Comparison of ENCODE assay signal across 26 cellular contexts in genomic region chr5:115487168-115487567, GRCh38.
DNase-seq lines count a peak whose midpoint lies in the region; ATAC-seq and TF ChIP-seq lines count a peak whose summit lies in the region.
"Had no signal": no experiment of that assay in that cellular context is flagged by ENCODE, and none has a peak within 500 bp of the region (broad histone marks: within the 10 kb centered on the region; RNA-seq: fewer than 3 reads in every experiment).

No MANE protein-coding gene starts in this region.

- peak; percentile 12 for DNase-seq in CD1c-positive myeloid dendritic cell (ENCODE audit: extremely low spot score)
- DNase-seq in AG08395 (ENCODE audit: low spot score) = no peak
- no peak for DNase-seq in tibial artery
- DNase-seq: activated CD4-positive, CD25-positive, alpha-beta regulatory T cell treated with anti-CD3 and anti-CD28 coated beads, Interleukin-2, amount 50 U/mL, for 72 hours; activated CD8-positive, alpha-beta memory T cell treated with anti-CD3 and anti-CD28 coated beads, Interleukin-2, amount 50 U/mL, for 48 hours; activated effector memory CD4-positive, alpha-beta T cell treated with anti-CD3 and anti-CD28 coated beads, Interleukin-2, amount 50 U/mL, for 16 hours; colonic mucosa; DMS53; effector CD8-positive, alpha-beta T cell; kidney glomerular epithelial cell; lower lobe of right lung; NCI-H1092 treated with DMSO at 0.1 percent for 48 hours; NCI-H1694 treated with DMSO at 0.1 percent for 48 hours; NCI-H82; OCI-M1; pancreas; stimulated activated naive CD4-positive, alpha-beta T cell; upper lobe of left lung had no signal

- no peaks in the 10 kb centered on the region for H3K36me3 ChIP-seq in tibial artery
- H3K36me3 ChIP-seq: ascending aorta, colonic mucosa, gastroesophageal sphincter, lower lobe of right lung, pancreas, upper lobe of left lung had no signal

- intact Hi-C loops in tibial artery (cut with DNase I; ENCODE audit: low total_unique reads) = no loop called here

- no peaks in the 10 kb centered on the region for H3K27me3 ChIP-seq in tibial artery
- H3K27me3 ChIP-seq: ascending aorta, colonic mucosa, gastroesophageal sphincter, pancreas, upper lobe of left lung had no signal

- H3K27ac ChIP-seq in VCaP = peak overlapping the region; percentile 9; the same call in 1 of the 2 replicates
- no peak overlapping the region for H3K27ac ChIP-seq in tibial artery
- H3K27ac ChIP-seq: ascending aorta, colonic mucosa, gastroesophageal sphincter, lower lobe of right lung, pancreas, SK-N-MC, upper lobe of left lung had no signal

- H3K4me1 ChIP-seq in tibial artery = no peaks in the 10 kb centered on the region
- H3K4me1 ChIP-seq: ascending aorta, colonic mucosa, gastroesophageal sphincter had no signal

- ATAC-seq in GM18909 (IDR thresholded peaks at IDR 0.05; ENCODE audit: poor library complexity, unreplicated experiment) = peak; percentile 14
- ATAC-seq in HG03135 (IDR thresholded peaks at IDR 0.05; ENCODE audit: unreplicated experiment) = peak; percentile 11
- ATAC-seq in HG03097 (IDR thresholded peaks at IDR 0.05; ENCODE audit: low FRiP score, unreplicated experiment) = no peak
- no peak for ATAC-seq in HG03196 (IDR thresholded peaks at IDR 0.05; ENCODE audit: unreplicated experiment)
- ATAC-seq: gastroesophageal sphincter, lower lobe of right lung, pancreas had no signal

- no peaks in the 10 kb centered on the region for H3K9me3 ChIP-seq in tibial artery
- H3K9me3 ChIP-seq: ascending aorta, colonic mucosa, gastroesophageal sphincter, lower lobe of right lung, pancreas, upper lobe of left lung had no signal

- no peak overlapping the region for H3K4me3 ChIP-seq in tibial artery
- H3K4me3 ChIP-seq: ascending aorta, colonic mucosa, gastroesophageal sphincter, lower lobe of right lung, pancreas, SK-N-MC, upper lobe of left lung had no signal

- TF ChIP-seq CTCF in VCaP (conservative IDR thresholded peaks at IDR 0.05) = no peak
- no peak for TF ChIP-seq CTCF in tibial artery (IDR thresholded peaks at IDR 0.05)

Comparison
In these comparisons a context has a peak if more than half of its experiments do, and no peak if none do; other contexts are left out.
1. ATAC-seq: peak in GM18909 (single experiment) and HG03135 (single experiment); none in HG03097 (single experiment) and HG03196 (single experiment).